ENCODE assay signal across 20 cellular contexts in genomic region chr10:3350205-3350604, GRCh38.
DNase-seq lines count a peak whose midpoint lies in the region; ATAC-seq, FAIRE-seq and TF ChIP-seq lines count a peak whose summit lies in the region.
"Had no signal": no experiment of that assay in that cellular context is flagged by ENCODE, and none has a peak within 500 bp of the region (broad histone marks: within the 10 kb centered on the region; RNA-seq: fewer than 3 reads in every experiment).

No MANE protein-coding gene starts in this region.

- no CpG with 5 or more reads among the region's 11 CpGs for WGBS in H9 (ENCODE audit: extremely low coverage, insufficient read length, low lambda C conversion rate)
- WGBS in H1 (ENCODE audit: extremely low coverage in 1 of 2, insufficient coverage in 1 of 2, insufficient read length in 1 of 2, insufficient replicate concordance in 2 of 2, low coverage in 1 of 2, low lambda C conversion rate in 2 of 2, missing lambda C conversion rate in 1 of 2), 2 experiments = 85% methylated on average over 10 of the region's 11 CpGs; no CpG with 5 or more reads in 1 of the 2 experiments
- no CpG with 5 or more reads among the region's 11 CpGs for WGBS in mesendoderm (ENCODE audit: extremely low coverage, insufficient coverage, low lambda C conversion rate)

- H3K4me3 ChIP-seq in H1 (ENCODE audit: extremely low read depth in 1 of 4, insufficient read depth in 2 of 4, low read depth in 3 of 4, low read length in 4 of 4) (no peak overlapping the region), mesendoderm (ENCODE audit: low read length) (no peak overlapping the region), osteoblast (ENCODE audit: insufficient read depth, low read length) (no peak overlapping the region)
- H3K4me3 ChIP-seq: A549, HAP-1, K562 had no signal

- POLR2A ChIA-PET in H1 (lab: Charles Lee; ENCODE audit: partially characterized antibody) = no interaction called here

- H2AFZ ChIP-seq in H9 (ENCODE audit: low read length) (no peak overlapping the region), H1 (ENCODE audit: low read length) (peak overlapping the region; percentile 91), osteoblast (ENCODE audit: low read length) (no peak overlapping the region)

- intact Hi-C loops in left cardiac atrium (cut with DNase I) = no loop called here

- no peak for TF ChIP-seq POLR2A in H1 (IDR thresholded peaks at IDR 0.05; ENCODE audit: control extremely low read depth in 1 of 2, low read depth in 2 of 2, low read length in 2 of 2)

- H2BK12ac ChIP-seq in H9 (ENCODE audit: insufficient read length, low read depth, low read length) (no peak overlapping the region), H1 (ENCODE audit: low read depth, low read length) (no peak overlapping the region)

- no peaks in the 10 kb centered on the region for H3K27me3 ChIP-seq in H9 (ENCODE audit: insufficient read depth, low read length)
- H3K27me3 ChIP-seq in H1 (replicated peaks in 1 of 4; ENCODE audit: control insufficient read depth in 3 of 4, extremely low read depth in 1 of 4, insufficient read depth in 3 of 4, low read length in 3 of 4) = no peaks in the 10 kb centered on the region
- H3K27me3 ChIP-seq in mesendoderm (ENCODE audit: insufficient read depth, low read length, poor library complexity) = no peaks in the 10 kb centered on the region
- H3K27me3 ChIP-seq in osteoblast (ENCODE audit: insufficient read depth, low read length) = peaks cover 65% of the 10 kb centered on the region

- H3K23ac ChIP-seq in H9 (ENCODE audit: insufficient read length, low read depth, low read length) (no peak overlapping the region), H1 (ENCODE audit: insufficient read length) (no peak overlapping the region), mesendoderm (ENCODE audit: low read length) (no peak overlapping the region)

- no peaks in the 10 kb centered on the region for H3K23me2 ChIP-seq in H9 (ENCODE audit: insufficient read length, low read depth, low read length, poor library complexity, severe bottlenecking)
- H3K23me2 ChIP-seq in H1 (ENCODE audit: low read depth, low read length) = no peaks in the 10 kb centered on the region

- TF ChIP-seq CTCF in H9 (conservative IDR thresholded peaks at IDR 0.05) = peak; percentile 48; the same call in 2 of the 3 replicates
- TF ChIP-seq CTCF in H1 (IDR thresholded peaks at IDR 0.05; ENCODE audit: control extremely low read depth in 1 of 3, insufficient read depth in 1 of 3, low read depth in 1 of 3, low read length in 3 of 3) = peak; percentile 17 to 36 (median 34); a peak in 3 of 4 replicates
- TF ChIP-seq CTCF in osteoblast (IDR thresholded peaks at IDR 0.05; ENCODE audit: extremely low read depth, low read depth, low read length) = no peak

- 0 out of 7 replicates have a peak overlapping the region, but pooled peaks of 1 of the 3 experiments have one; percentile 16 for H3K27ac Mint-ChIP-seq in H9
- H3K27ac Mint-ChIP-seq: CD4-positive, alpha-beta T cell had no signal

- H2BK20ac ChIP-seq in H9 (ENCODE audit: low read depth, low read length, poor library complexity, severe bottlenecking) = no peak overlapping the region
- no peak overlapping the region for H2BK20ac ChIP-seq in H1 (ENCODE audit: low read length)

- H4K8ac ChIP-seq in H9 (replicated peaks; ENCODE audit: insufficient read length, low read depth, low read length) = no peak overlapping the region
- H4K8ac ChIP-seq in H1 (ENCODE audit: extremely low read depth, insufficient read depth, low read length) = no peak overlapping the region
- H4K8ac ChIP-seq in mesendoderm (ENCODE audit: low read depth, low read length) = no peak overlapping the region

- H3K27ac ChIP-seq in H9 (ENCODE audit: insufficient read length, low read depth, low read length) (no peak overlapping the region), H1 (ENCODE audit: low read depth, low read length) (no peak overlapping the region), mesendoderm (ENCODE audit: low read depth, low read length) (no peak overlapping the region), osteoblast (ENCODE audit: low read depth, low read length) (no peak overlapping the region)
- H3K27ac ChIP-seq: A549, C4-2B, HL-60 had no signal

- no peak overlapping the region for H3K4me3 Mint-ChIP-seq in H9
- H3K4me3 Mint-ChIP-seq: CD4-positive, alpha-beta T cell had no signal

- DNase-seq in H9 (no peak), H1 (ENCODE audit: low read depth in 1 of 2, low spot score in 2 of 2) (no peak), mesendoderm (peak; percentile 39), osteoblast (ENCODE audit: insufficient read length, low spot score, missing footprints) (peak; percentile 47), left cardiac atrium (no peak), 8988T (no peak), MV-4-11 (lab: John Stamatoyannopoulos, UW) (no peak)
- DNase-seq in activated naive CD4-positive, alpha-beta T cell treated with anti-CD3 and anti-CD28 coated beads, Interleukin-2, amount 50 U/mL, for 16 hours = no peak
- DNase-seq: AML-193; Caco-2; CD4-positive, alpha-beta T cell had no signal

- no peak for ATAC-seq in left cardiac atrium
- ATAC-seq: A549, K562 had no signal

- no peak overlapping the region for H2BK15ac ChIP-seq in H9 (ENCODE audit: low read depth, low read length)
- H2BK15ac ChIP-seq in H1 (ENCODE audit: low read length) = no peak overlapping the region
- H2BK15ac ChIP-seq in mesendoderm (replicated peaks; ENCODE audit: low read depth) = no peak overlapping the region

- 0 out of 2 replicates have a peak, but pooled peaks cover 2% of the 10 kb centered on the region for H3K27me3 Mint-ChIP-seq in H9 (ENCODE audit: low read depth)

- no peak overlapping the region for H2AK5ac ChIP-seq in H9 (ENCODE audit: insufficient read length, low read length)
- H2AK5ac ChIP-seq in H1 (ENCODE audit: low read depth, low read length) = no peak overlapping the region
- H2AK5ac ChIP-seq in mesendoderm (ENCODE audit: low read length) = no peak overlapping the region

- no peak overlapping the region for H3K18ac ChIP-seq in H9 (ENCODE audit: insufficient read length, low read depth, low read length)
- H3K18ac ChIP-seq in H1 (ENCODE audit: extremely low read depth, low read length) = no peak overlapping the region
- no peak overlapping the region for H3K18ac ChIP-seq in mesendoderm (ENCODE audit: low read length)

- no peak for FAIRE-seq in H1 (lab: Jason Lieb, UNC)
- FAIRE-seq: A549, D721Med, G401.6, GM12891, GM19239, K562 had no signal

- H3K56ac ChIP-seq in H9 (ENCODE audit: insufficient read length, low read depth, low read length) = no peak overlapping the region
- H3K56ac ChIP-seq in H1 (replicated peaks; ENCODE audit: insufficient read length, low read depth, low read length) = no peak overlapping the region
- no peak overlapping the region for H3K56ac ChIP-seq in mesendoderm (ENCODE audit: low read length)

- H4K20me1 ChIP-seq in H9 (ENCODE audit: control insufficient read depth, insufficient read depth, insufficient read length) (no peaks in the 10 kb centered on the region), H1 (replicated peaks in 1 of 2; ENCODE audit: control insufficient read depth in 1 of 2, insufficient read depth in 2 of 2, low read length in 2 of 2) (no peaks in the 10 kb centered on the region), osteoblast (ENCODE audit: insufficient read depth, low read length) (no peaks in the 10 kb centered on the region)

- H4K91ac ChIP-seq in H9 (ENCODE audit: insufficient read length, low read depth, low read length) (no peak overlapping the region), H1 (replicated peaks; ENCODE audit: insufficient read length, low read length) (no peak overlapping the region)

- no peak for TF ChIP-seq EP300 in H1 (IDR thresholded peaks at IDR 0.05; ENCODE audit: borderline replicate concordance in 1 of 2, low read depth in 2 of 2, low read length in 2 of 2)

- H4K5ac ChIP-seq in H9 (ENCODE audit: insufficient read length, low read depth, low read length) = no peak overlapping the region
- no peak overlapping the region for H4K5ac ChIP-seq in H1 (ENCODE audit: insufficient read length, low read depth, low read length)
- H4K5ac ChIP-seq in mesendoderm (ENCODE audit: low read length) = no peak overlapping the region

- no peak overlapping the region for H3K9ac ChIP-seq in H9 (ENCODE audit: extremely low read depth, insufficient read length, low read length)
- H3K9ac ChIP-seq in H1 (replicated peaks in 1 of 4; ENCODE audit: extremely low read depth in 1 of 4, low read depth in 3 of 4, low read length in 3 of 4) = no peak overlapping the region
- no peak overlapping the region for H3K9ac ChIP-seq in mesendoderm (ENCODE audit: low read length)

- TF ChIP-seq RAD21 in H1 (IDR thresholded peaks at IDR 0.05 in 1 of 2, conservative IDR thresholded peaks at IDR 0.05 in 1 of 2; ENCODE audit: low read depth in 2 of 2, low read length in 2 of 2) = peak; percentile 45 to 59

- CTCF ChIA-PET in H1 (lab: Charles Lee; ENCODE audit: partially characterized antibody) = interaction anchor here (0.6 to 1.6 kb wide), 2 partner anchors 107 to 304 kb away, joined by 4 to 5 read pairs; no protein-coding TSS in a partner anchor

- peaks cover 0 to 10% of the 10 kb centered on the region in 2 experiments; a peak in 2 of 5 replicates for H3K9me3 Mint-ChIP-seq in H9
- H3K9me3 Mint-ChIP-seq: CD4-positive, alpha-beta T cell had no signal

- H3K4ac ChIP-seq in H9 (ENCODE audit: low read depth, low read length) (no peak overlapping the region), H1 (replicated peaks; ENCODE audit: insufficient read length, low read depth, low read length) (no peak overlapping the region), mesendoderm (ENCODE audit: low read depth, low read length) (no peak overlapping the region)

- H3K36me3 Mint-ChIP-seq in H9 (ENCODE audit: insufficient read depth in 1 of 3, low read depth in 3 of 3) = peaks cover 0 to 2% (median 0%) of the 10 kb centered on the region in 3 experiments; a peak in 1 of 7 replicates

- H3K9me3 ChIP-seq in H9 (ENCODE audit: control insufficient read depth, low read depth, low read length) = no peaks in the 10 kb centered on the region
- H3K9me3 ChIP-seq in H1 (ENCODE audit: insufficient read depth in 2 of 2, low read depth in 1 of 2, low read length in 1 of 2) = no peaks in the 10 kb centered on the region
- no peaks in the 10 kb centered on the region for H3K9me3 ChIP-seq in osteoblast (ENCODE audit: low read depth, low read length)
- H3K9me3 ChIP-seq: A549, HAP-1 had no signal

- H3K4me2 ChIP-seq in H9 (ENCODE audit: insufficient read depth, insufficient read length, low read length) (no peak overlapping the region), H1 (ENCODE audit: insufficient read depth in 1 of 2, low read depth in 2 of 2, low read length in 2 of 2) (no peak overlapping the region), mesendoderm (ENCODE audit: low read length) (no peak overlapping the region), osteoblast (ENCODE audit: insufficient read depth, low read length) (no peak overlapping the region)
- H3K4me2 ChIP-seq: A549 had no signal

- H3K79me1 ChIP-seq in H9 (ENCODE audit: insufficient read depth, low read depth, low read length, poor library complexity, severe bottlenecking) = no peaks in the 10 kb centered on the region
- no peaks in the 10 kb centered on the region for H3K79me1 ChIP-seq in H1 (ENCODE audit: low read depth, low read length)
- H3K79me1 ChIP-seq in mesendoderm (ENCODE audit: low read length) = no peaks in the 10 kb centered on the region

- H3T11ph ChIP-seq in H9 (ENCODE audit: low read length) = no peak overlapping the region

- peaks cover 0 to 3% of the 10 kb centered on the region in 2 experiments; a peak in 2 of 4 replicates for H3K4me1 Mint-ChIP-seq in H9

- H3K36me3 ChIP-seq in H1 (ENCODE audit: control insufficient read depth in 2 of 4, insufficient read depth in 4 of 4, low read length in 3 of 4) = no peaks in the 10 kb centered on the region
- no peaks in the 10 kb centered on the region for H3K36me3 ChIP-seq in mesendoderm (ENCODE audit: control insufficient read depth, insufficient read depth, low read length)
- H3K36me3 ChIP-seq in osteoblast (ENCODE audit: insufficient read depth, low read length) = no peaks in the 10 kb centered on the region
- H3K36me3 ChIP-seq: HAP-1 had no signal

- H3K4me1 ChIP-seq in H9 (ENCODE audit: insufficient read depth, low read length) (no peaks in the 10 kb centered on the region), H1 (replicated peaks in 1 of 4; ENCODE audit: control insufficient read depth in 3 of 4, insufficient read depth in 4 of 4, low read length in 3 of 4) (no peaks in the 10 kb centered on the region; a peak in 1 of 7 replicates), mesendoderm (ENCODE audit: control insufficient read depth, low read depth, low read length) (no peaks in the 10 kb centered on the region), osteoblast (ENCODE audit: insufficient read depth, low read length) (no peaks in the 10 kb centered on the region)
- H3K4me1 ChIP-seq: A549, Caco-2, HAP-1 had no signal

- H2BK5ac ChIP-seq in H9 (ENCODE audit: insufficient read length, low read length) = no peak overlapping the region
- no peak overlapping the region for H2BK5ac ChIP-seq in H1 (ENCODE audit: low read depth, low read length)
- H2BK5ac ChIP-seq in mesendoderm (ENCODE audit: low read length) = no peak overlapping the region

- H3K79me2 ChIP-seq in H9 (ENCODE audit: insufficient read depth, low read length) (no peaks in the 10 kb centered on the region), H1 (ENCODE audit: control insufficient read depth in 1 of 2, insufficient read depth in 2 of 2, low read length in 2 of 2) (no peaks in the 10 kb centered on the region), mesendoderm (ENCODE audit: control insufficient read depth, insufficient read depth, low read length) (no peaks in the 10 kb centered on the region), osteoblast (ENCODE audit: insufficient read depth, low read length) (no peaks in the 10 kb centered on the region)

- H3K14ac ChIP-seq in H9 (ENCODE audit: insufficient read depth, low read length) (no peak overlapping the region), H1 (ENCODE audit: insufficient read length) (no peak overlapping the region)

- H2BK120ac ChIP-seq in H9 (ENCODE audit: low read depth, low read length, poor library complexity, severe bottlenecking) (no peak overlapping the region), H1 (replicated peaks; ENCODE audit: low read depth, low read length) (no peak overlapping the region), mesendoderm (ENCODE audit: low read depth, low read length) (no peak overlapping the region)

Comparison
In these comparisons a context has a peak if more than half of its experiments do, and no peak if none do; other contexts are left out.
1. DNase-seq: peak in mesendoderm (single experiment) and osteoblast (single experiment); none in H9 (single experiment), H1 (0 of 2), left cardiac atrium (single experiment), activated naive CD4-positive, alpha-beta T cell treated with anti-CD3 and anti-CD28 coated beads, Interleukin-2, amount 50 U/mL, for 16 hours (single experiment), 8988T (single experiment) and MV-4-11 (single experiment).